8 cellular contexts compared by ENCODE assay signal in genomic region chr17:2712300-2713043, GRCh38. TPM values are rescaled to one million over a fixed set of nuclear protein-coding genes. Genes with fewer than 3 reads are reported as not detected.
DNase-seq lines count a peak whose midpoint lies in the region; ATAC-seq and TF ChIP-seq lines count a peak whose summit lies in the region.

No MANE protein-coding gene starts in this region.

- H3K4me3 ChIP-seq in right cardiac atrium (ENCODE audit: low read length) (peak overlapping the region; percentile 86), spleen (peak overlapping the region; percentile 89 to 98 (median 93))

- WGBS in right cardiac atrium = 47% methylated on average over 36 of the region's 36 CpGs
- whole genome bisulfite sequencing in spleen, 5 donors = 60 to 71% (median 62%) methylated on average over 36 of the region's 36 CpGs

- no peaks in the 10 kb centered on the region for H3K27me3 ChIP-seq in right cardiac atrium (ENCODE audit: control insufficient read depth, insufficient read depth)
- no peaks in the 10 kb centered on the region for H3K27me3 ChIP-seq in spleen (replicated peaks in 1 of 7)

- H3K4me1 ChIP-seq in right cardiac atrium (ENCODE audit: control insufficient read depth, insufficient read depth, low read length) = peaks cover 7% of the 10 kb centered on the region
- H3K4me1 ChIP-seq in spleen = peaks cover 37 to 55% (median 50%) of the 10 kb centered on the region in 6 donors

- H3K9me3 Mint-ChIP-seq in activated CD4-positive, alpha-beta memory T cell treated with anti-CD3 and anti-CD28 coated beads, Interleukin-2, amount 10 ng/mL, durations not matched to agents 7 days and 5 days = no peaks in the 10 kb centered on the region

- intact Hi-C loops in right cardiac atrium (cut with DNase I) = no loop called here
- intact Hi-C loops in spleen (cut with DNase I; ENCODE audit: low total_unique reads) = no loop called here

- CTCF ChIA-PET in activated CD4-positive, alpha-beta memory T cell treated with anti-CD3 and anti-CD28 coated beads, Interleukin-2, amount 10 ng/mL, durations not matched to agents 7 days and 5 days (lab: Charles Lee) = no interaction called here

- H3K36me3 Mint-ChIP-seq in activated CD4-positive, alpha-beta memory T cell treated with anti-CD3 and anti-CD28 coated beads, Interleukin-2, amount 10 ng/mL, durations not matched to agents 7 days and 5 days (ENCODE audit: low read depth) = no peaks in the 10 kb centered on the region

- H3K36me3 ChIP-seq in spleen = no peaks in the 10 kb centered on the region

- peaks cover 42% of the 10 kb centered on the region for H3K4me1 Mint-ChIP-seq in activated CD4-positive, alpha-beta memory T cell treated with anti-CD3 and anti-CD28 coated beads, Interleukin-2, amount 10 ng/mL, durations not matched to agents 7 days and 5 days

- POLR2A ChIA-PET in activated CD4-positive, alpha-beta memory T cell treated with anti-CD3 and anti-CD28 coated beads, Interleukin-2, amount 10 ng/mL, durations not matched to agents 7 days and 5 days (lab: Charles Lee) = no interaction called here

- TF ChIP-seq CTCF in spleen (IDR thresholded peaks at IDR 0.05 in 8 of 11, conservative IDR thresholded peaks at IDR 0.05 in 3 of 11) = no peak

- DNase-seq in NCI-H2227 (lab: John Stamatoyannopoulos, UW; ENCODE audit: unreplicated experiment) (peak; percentile 11), NCI-H2227 treated with DMSO at 0.1 percent for 48 hours (lab: John Stamatoyannopoulos, UW) (no peak), right cardiac atrium (peak in 2 of 3 donors; percentile 59), spleen (no peak), DMS114 treated with DMSO at 0.1 percent for 48 hours (lab: John Stamatoyannopoulos, UW; ENCODE audit: unreplicated experiment) (no peak), inferior parietal cortex (ENCODE audit: extremely low spot score) (no peak)
- no peak for DNase-seq in activated CD4-positive, alpha-beta memory T cell treated with anti-CD3 and anti-CD28 coated beads, Interleukin-2, amount 10 ng/mL, durations not matched to agents 7 days and 5 days
- no peak for DNase-seq in activated effector memory CD4-positive, alpha-beta T cell treated with Interleukin-2 at 50 U/mL for 16 hours

- no peaks in the 10 kb centered on the region for H3K27me3 Mint-ChIP-seq in activated CD4-positive, alpha-beta memory T cell treated with anti-CD3 and anti-CD28 coated beads, Interleukin-2, amount 10 ng/mL, durations not matched to agents 7 days and 5 days

- H3K9me3 ChIP-seq in right cardiac atrium (ENCODE audit: control insufficient read depth, low read length) (no peaks in the 10 kb centered on the region), spleen (no peaks in the 10 kb centered on the region)

- peak overlapping the region; percentile 80 for H3K27ac Mint-ChIP-seq in activated CD4-positive, alpha-beta memory T cell treated with anti-CD3 and anti-CD28 coated beads, Interleukin-2, amount 10 ng/mL, durations not matched to agents 7 days and 5 days

- H3K27ac ChIP-seq in right cardiac atrium (ENCODE audit: low read length) (peak overlapping the region; percentile 66), spleen (peak overlapping the region; percentile 79 to 90 (median 82))

- peak overlapping the region; percentile 90 for H3K4me3 Mint-ChIP-seq in activated CD4-positive, alpha-beta memory T cell treated with anti-CD3 and anti-CD28 coated beads, Interleukin-2, amount 10 ng/mL, durations not matched to agents 7 days and 5 days

- ATAC-seq in right cardiac atrium = peak; percentile 1 to 15

- TF ChIP-seq POLR2A in spleen (IDR thresholded peaks at IDR 0.05) = no peak

RNA-seq across cellular contexts. Expression of gene CLUH, which starts 0.9 kb away (rescaled TPM):
- total RNA-seq in activated CD4-positive, alpha-beta memory T cell treated with anti-CD3 and anti-CD28 coated beads, Interleukin-2, amount 10 ng/mL, durations not matched to agents 7 days and 5 days = 10 to 100 TPM; 36.4 to 37.9 TPM
- total RNA-seq in right cardiac atrium (100 to 1,000 TPM in 3 of 4 donors, 10 to 100 TPM in 1; 90.4 to 121 (median 106) TPM), spleen (10 to 100 TPM; 37.9 to 82.6 (median 51.1) TPM)
- polyA plus RNA-seq in right cardiac atrium (79.0 TPM), spleen (10 to 100 TPM; 14.3 to 48.7 (median 26.5) TPM)

RNA-seq across cellular contexts. Expression of gene CCDC92B, which starts 37.0 kb away (rescaled TPM):
- under 1 TPM in 1 of 2 experiments, not detected in 1; 0.10 TPM for total RNA-seq in activated CD4-positive, alpha-beta memory T cell treated with anti-CD3 and anti-CD28 coated beads, Interleukin-2, amount 10 ng/mL, durations not matched to agents 7 days and 5 days
- under 1 TPM in 3 of 4 donors, not detected in 1; 0.15 to 0.40 (median 0.26) TPM for total RNA-seq in right cardiac atrium
- polyA plus RNA-seq in right cardiac atrium = 0.20 TPM
- under 1 TPM in 4 of 7 donors, not detected in 3; 0.14 to 0.26 (median 0.22) TPM for total RNA-seq in spleen
- under 1 TPM; 0.03 to 0.20 (median 0.06) TPM for polyA plus RNA-seq in spleen

Comparison
In these comparisons a context has a peak if more than half of its experiments do, and no peak if none do; other contexts are left out.
1. DNase-seq: peak in NCI-H2227 (single experiment) and right cardiac atrium (2 of 3); none in NCI-H2227 treated with DMSO at 0.1 percent for 48 hours (single experiment), activated CD4-positive, alpha-beta memory T cell treated with anti-CD3 and anti-CD28 coated beads, Interleukin-2, amount 10 ng/mL, durations not matched to agents 7 days and 5 days (single experiment), spleen (single experiment), DMS114 treated with DMSO at 0.1 percent for 48 hours (single experiment), activated effector memory CD4-positive, alpha-beta T cell treated with Interleukin-2 at 50 U/mL for 16 hours (single experiment) and inferior parietal cortex (single experiment).